ENCODE assay signal across 21 cellular contexts in genomic region chr7:70919491-70920073, GRCh38.
DNase-seq lines count a peak whose midpoint lies in the region; ATAC-seq and TF ChIP-seq lines count a peak whose summit lies in the region.
"Had no signal": no experiment of that assay in that cellular context is flagged by ENCODE, and none has a peak within 500 bp of the region (broad histone marks: within the 10 kb centered on the region; RNA-seq: fewer than 3 reads in every experiment).

No MANE protein-coding gene starts in this region.

- H3K4me1 Mint-ChIP-seq in Calu3 (ENCODE audit: low read depth, unreplicated experiment) = no peaks in the 10 kb centered on the region

- peak overlapping the region in 8 of 11 experiments; percentile 7 to 95 (median 82); a peak in 13 of 22 replicates for H3K4me2 ChIP-seq in BLaER1 treated with 17β-estradiol and CSF1 and Interleukin-3, amounts not matched to agents 10 nM and 100 nM
- peak overlapping the region; percentile 49 for H3K4me2 ChIP-seq in hepatocyte

- H3K4me3 Mint-ChIP-seq in Calu3 (ENCODE audit: low read depth, unreplicated experiment) = no peak overlapping the region
- H3K4me3 Mint-ChIP-seq: CD14-positive monocyte had no signal

- no peaks in the 10 kb centered on the region for H3K9me2 ChIP-seq in hepatocyte (replicated peaks; ENCODE audit: insufficient read depth)

- H3K79me2 ChIP-seq in hepatocyte = no peaks in the 10 kb centered on the region

- CTCF ChIA-PET in Calu3 (lab: Charles Lee) = interaction anchor here (0.5 kb wide), 1 partner anchor 1435 kb away, joined by 3 read pairs; no protein-coding TSS in a partner anchor

- H3K36me3 ChIP-seq in BLaER1 treated with 17β-estradiol and CSF1 and Interleukin-3, amounts not matched to agents 10 nM and 100 nM = no peaks in the 10 kb centered on the region
- no peaks in the 10 kb centered on the region for H3K36me3 ChIP-seq in hepatocyte (replicated peaks; ENCODE audit: insufficient read depth, low read depth)
- H3K36me3 ChIP-seq in mesodermal cell (ENCODE audit: control insufficient read depth, insufficient read depth, low read length) = no peaks in the 10 kb centered on the region

- H3K27me3 Mint-ChIP-seq in Calu3 (ENCODE audit: unreplicated experiment) = no peaks in the 10 kb centered on the region

- no peaks in the 10 kb centered on the region for H3K27me3 ChIP-seq in BLaER1 treated with 17β-estradiol and CSF1 and Interleukin-3, amounts not matched to agents 10 nM and 100 nM
- no peaks in the 10 kb centered on the region for H3K27me3 ChIP-seq in hepatocyte

- peak overlapping the region in 3 of 11 experiments; percentile 4 to 28 (median 17); a peak in 1 of 22 replicates for H3K9ac ChIP-seq in BLaER1 treated with 17β-estradiol and CSF1 and Interleukin-3, amounts not matched to agents 10 nM and 100 nM

- intact Hi-C loops in Calu3 (cut with micrococcal nuclease; ENCODE audit: unreplicated experiment) = no loop called here

- peak; percentile 12 for DNase-seq in NB4 (ENCODE audit: low read depth)
- peak; percentile 55 for DNase-seq in hepatocyte (ENCODE audit: low spot score)
- no peak for DNase-seq in amniotic stem cell (lab: John Stamatoyannopoulos, UW)
- no peak for DNase-seq in Calu3
- no peak for DNase-seq in HT-29 (ENCODE audit: low spot score)
- DNase-seq: 8988T, AML-193, DMS53, GF-D8, KG1, NCI-H1105, NCI-H146, NCI-H2029, NCI-H226, NCI-H524, NCI-H82, Right ventricle myocardium superior had no signal

- TF ChIP-seq CTCF in NB4 (IDR thresholded peaks at IDR 0.05; ENCODE audit: low read depth, low read length) (no peak), hepatocyte (IDR thresholded peaks at IDR 0.05; ENCODE audit: poor library complexity) (no peak), Calu3 (IDR thresholded peaks at IDR 0.05; ENCODE audit: unreplicated experiment) (no peak)

- H3K4me1 ChIP-seq in BLaER1 treated with 17β-estradiol and CSF1 and Interleukin-3, amounts not matched to agents 10 nM and 100 nM = peaks cover 15 to 59% (median 51%) of the 10 kb centered on the region in 10 experiments
- H3K4me1 ChIP-seq in hepatocyte (ENCODE audit: insufficient read depth) (peaks cover 14% of the 10 kb centered on the region), mesodermal cell (ENCODE audit: control insufficient read depth, insufficient read depth, low read length, poor library complexity, severe bottlenecking) (no peaks in the 10 kb centered on the region)

- no peaks in the 10 kb centered on the region for H4K20me1 ChIP-seq in BLaER1 treated with 17β-estradiol and CSF1 and Interleukin-3, amounts not matched to agents 10 nM and 100 nM
- no peaks in the 10 kb centered on the region for H4K20me1 ChIP-seq in hepatocyte (ENCODE audit: insufficient read depth, poor library complexity, severe bottlenecking)

- H3K9me3 Mint-ChIP-seq in Calu3 (ENCODE audit: low read depth, unreplicated experiment) = no peaks in the 10 kb centered on the region

- H3K36me3 Mint-ChIP-seq in Calu3 (ENCODE audit: insufficient read depth, unreplicated experiment) = no peaks in the 10 kb centered on the region
- H3K36me3 Mint-ChIP-seq: CD14-positive monocyte had no signal

- ATAC-seq in HG02840 (IDR thresholded peaks at IDR 0.05; ENCODE audit: low FRiP score, unreplicated experiment) = no peak

- WGBS in hepatocyte (ENCODE audit: low lambda C conversion rate, missing lambda C conversion rate) = 32% methylated on average over 4 of the region's 4 CpGs
- WGBS in mesodermal cell (ENCODE audit: insufficient coverage in 2 of 2), 2 experiments = 33 to 58% methylated on average over 3 to 4 of the region's 4 CpGs

- H3K27ac Mint-ChIP-seq in Calu3 (ENCODE audit: unreplicated experiment) = no peak overlapping the region

- peaks cover 0 to 6% (median 0%) of the 10 kb centered on the region in 11 experiments; a peak in 3 of 22 replicates for H3K9me3 ChIP-seq in BLaER1 treated with 17β-estradiol and CSF1 and Interleukin-3, amounts not matched to agents 10 nM and 100 nM (replicated peaks in 1 of 11)
- H3K9me3 ChIP-seq in hepatocyte (ENCODE audit: low read depth) (no peaks in the 10 kb centered on the region), mesodermal cell (ENCODE audit: control insufficient read depth, low read length) (no peaks in the 10 kb centered on the region)

- TF ChIP-seq POLR2A in NB4 (IDR thresholded peaks at IDR 0.05; ENCODE audit: extremely low read depth, insufficient read length) = no peak

- H3K4me3 ChIP-seq in BLaER1 treated with 17β-estradiol and CSF1 and Interleukin-3, amounts not matched to agents 10 nM and 100 nM = no peak overlapping the region
- no peak overlapping the region for H3K4me3 ChIP-seq in NB4 (ENCODE audit: low read depth, low read length)
- no peak overlapping the region for H3K4me3 ChIP-seq in hepatocyte
- H3K4me3 ChIP-seq in mesodermal cell (ENCODE audit: extremely low read depth, insufficient read depth, low read length, poor library complexity, severe bottlenecking) = no peak overlapping the region

- H2AFZ ChIP-seq in hepatocyte = peak overlapping the region; percentile 47

- BruUV-seq in Calu3 (replicated peaks; lab: Mats Ljungman, UMichigan) = no TSS peak

- peak overlapping the region in 6 of 11 experiments; percentile 20 to 91 (median 60); a peak in 10 of 22 replicates for H3K27ac ChIP-seq in BLaER1 treated with 17β-estradiol and CSF1 and Interleukin-3, amounts not matched to agents 10 nM and 100 nM
- H3K27ac ChIP-seq in hepatocyte = peak overlapping the region; percentile 86
- peak overlapping the region; percentile 59 for H3K27ac ChIP-seq in mesodermal cell (ENCODE audit: low read depth, low read length, severe bottlenecking)

Comparison
In these comparisons a context has a peak if more than half of its experiments do, and no peak if none do; other contexts are left out.
1. DNase-seq: peak in NB4 (single experiment) and hepatocyte (single experiment); none in amniotic stem cell (single experiment), Calu3 (single experiment) and HT-29 (single experiment).
2. Peak in every context shown above with its lines, with median percentiles within 50 percentile points of each other: H3K27ac ChIP-seq.